7 cellular contexts compared by ENCODE assay signal in the genomic region with DNA sequence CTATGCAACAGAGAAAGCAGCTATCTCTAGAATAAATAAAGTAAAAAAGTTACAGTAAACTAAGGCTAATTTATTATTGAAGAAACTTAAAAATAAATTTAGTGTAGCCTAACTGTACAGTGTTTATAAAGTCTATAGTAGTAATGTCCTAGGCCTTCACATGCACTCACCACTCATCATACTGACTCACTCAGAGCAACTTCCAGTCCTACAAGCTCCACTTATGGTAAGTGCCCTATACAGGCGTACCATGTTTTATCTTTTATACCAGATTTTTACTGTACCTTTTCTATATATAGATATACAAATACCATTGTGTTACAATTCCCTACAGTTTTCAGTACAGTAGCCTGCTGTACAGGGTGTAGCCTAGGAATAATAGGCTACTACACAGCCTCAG. TPM values are rescaled to one million over a fixed set of nuclear protein-coding genes. Genes with fewer than 3 reads are reported as not detected.
"Had no signal": no experiment of that assay in that cellular context is flagged by ENCODE, and none has a peak within 500 bp of the region (broad histone marks: within the 10 kb centered on the region; RNA-seq: fewer than 3 reads in every experiment).

No MANE protein-coding gene starts in this region.

RNA-seq across cellular contexts. Expression of gene SPDYE18, which starts 19.8 kb away (rescaled TPM):
- total RNA-seq: GM23338, H1, H9, HT1080 had no signal

RNA-seq across cellular contexts. Expression of gene SPDYE17, which starts 50.0 kb away (rescaled TPM):
- total RNA-seq: GM23338, H1, H9, HepG2, HFFc6, HT1080, K562 had no signal
